Comparison of ENCODE assay signal across 6 cellular contexts in the genomic region with DNA sequence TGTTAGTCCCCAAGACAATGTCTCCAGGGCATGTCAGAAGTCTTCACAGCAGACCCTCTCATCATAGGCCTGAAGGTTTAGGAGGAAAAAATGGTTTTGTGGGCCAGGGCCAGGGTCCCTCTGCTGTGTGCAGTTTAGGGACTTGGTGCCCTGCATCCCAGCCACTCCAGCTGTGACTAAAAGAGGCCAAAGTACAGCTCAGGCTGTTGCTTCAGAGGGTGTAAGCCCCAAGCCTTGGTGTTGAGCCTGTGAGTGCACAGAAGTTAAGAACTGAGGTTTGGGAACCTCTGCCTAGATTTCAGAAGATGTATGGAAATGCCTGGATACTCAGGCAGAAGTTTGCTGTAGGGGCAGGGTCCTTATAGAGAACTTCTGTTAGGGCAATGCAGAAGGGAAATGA. TPM values are rescaled to one million over a fixed set of nuclear protein-coding genes. Genes with fewer than 3 reads are reported as not detected.
"Had no signal": no experiment of that assay in that cellular context is flagged by ENCODE, and none has a peak within 500 bp of the region (broad histone marks: within the 10 kb centered on the region; RNA-seq: fewer than 3 reads in every experiment).

No MANE protein-coding gene starts in this region.

RNA-seq across cellular contexts. Expression of a gene that starts 38.4 kb away (rescaled TPM):
- total RNA-seq: neural crest cell, osteocyte, right atrium auricular region, skeletal muscle tissue, smooth muscle cell had no signal
- polyA plus RNA-seq: neural cell, smooth muscle cell had no signal
